ENCODE assay signal across 8 cellular contexts in the genomic region with DNA sequence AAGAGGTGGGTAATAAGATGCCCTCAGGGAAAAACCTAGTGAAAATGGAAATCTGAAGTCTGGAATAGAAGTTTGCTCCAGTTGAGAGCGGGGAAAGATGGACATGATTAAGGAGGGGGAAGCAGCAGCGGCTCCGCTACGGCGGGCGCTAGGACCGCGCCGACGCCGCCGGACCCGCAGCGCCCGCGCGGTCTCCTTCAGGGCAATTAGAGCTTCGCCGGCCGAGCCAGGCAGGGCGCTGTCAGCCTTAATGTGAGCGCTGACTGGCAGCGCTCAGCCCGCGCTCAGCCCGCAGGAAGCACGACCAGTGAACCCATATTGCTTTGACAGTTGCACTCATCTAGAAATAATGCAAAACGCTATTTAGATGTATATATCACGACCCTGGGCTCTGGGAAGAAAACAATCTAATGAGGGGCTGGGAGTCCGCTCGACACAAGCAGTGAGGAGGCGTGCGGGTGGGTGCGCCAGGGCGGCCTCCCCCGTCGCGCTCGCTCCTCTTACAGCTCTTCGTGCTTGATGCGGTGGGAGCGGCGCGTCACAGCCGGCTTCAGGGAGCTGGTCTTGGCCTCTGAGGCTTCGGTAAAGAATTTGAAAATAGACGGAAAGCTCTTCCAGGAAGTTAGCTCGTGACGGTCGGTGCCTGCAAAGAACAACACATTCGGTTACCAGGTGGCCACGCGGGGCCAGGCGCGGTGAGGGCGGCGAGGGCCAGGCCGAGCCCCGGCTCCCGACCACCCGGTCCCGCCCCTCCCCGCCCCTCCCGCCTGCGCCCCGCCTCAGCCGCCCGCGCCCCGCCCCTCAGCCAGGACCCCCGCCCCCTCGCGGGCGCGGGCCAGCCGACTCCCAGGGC. TPM values are rescaled to one million over a fixed set of nuclear protein-coding genes. Genes with fewer than 3 reads are reported as not detected.
DNase-seq lines count a peak whose midpoint lies in the region; ATAC-seq lines count a peak whose summit lies in the region.

No MANE protein-coding gene starts in this region.

- DNase-seq in CD1c-positive myeloid dendritic cell (ENCODE audit: extremely low spot score), result peak; percentile 56
- DNase-seq in NCI-H460 (ENCODE audit: extremely low read depth, low read depth), result peak; percentile 71
- DNase-seq in activated CD4-positive, alpha-beta T cell treated with anti-CD3 and anti-CD28 coated beads, Interleukin-2, amount 50 U/mL, for 1 hour, result peak; percentile 42
- DNase-seq in effector CD4-positive, alpha-beta T cell, result peak; percentile 35
- peak; percentile 83 for DNase-seq in medulla oblongata (ENCODE audit: extremely low spot score)
- peak; percentile 40 to 77 for DNase-seq in stimulated activated effector memory CD8-positive, alpha-beta T cell treated with anti-CD3 and anti-CD28 coated beads, Interleukin-12 subunit alpha, Interleukin-12 subunit beta, amount 100 ng/mL, for 72 hours (ENCODE audit: low spot score in 2 of 2)

- H3K4me1 Mint-ChIP-seq in stimulated activated effector memory CD8-positive, alpha-beta T cell treated with anti-CD3 and anti-CD28 coated beads, Interleukin-12 subunit alpha, Interleukin-12 subunit beta, amount 100 ng/mL, for 72 hours, result peaks cover 33% of the 10 kb centered on the region

- peak overlapping the region; percentile 92 for H3K27ac Mint-ChIP-seq in stimulated activated effector memory CD8-positive, alpha-beta T cell treated with anti-CD3 and anti-CD28 coated beads, Interleukin-12 subunit alpha, Interleukin-12 subunit beta, amount 100 ng/mL, for 72 hours

- H3K36me3 Mint-ChIP-seq in stimulated activated effector memory CD8-positive, alpha-beta T cell treated with anti-CD3 and anti-CD28 coated beads, Interleukin-12 subunit alpha, Interleukin-12 subunit beta, amount 100 ng/mL, for 72 hours, result no peaks in the 10 kb centered on the region

- ATAC-seq in GM19351 (IDR thresholded peaks at IDR 0.05; ENCODE audit: unreplicated experiment) (peak; percentile 98), HG03432 (IDR thresholded peaks at IDR 0.05; ENCODE audit: unreplicated experiment) (peak; percentile 99)
- peak; percentile 89 for ATAC-seq in stimulated activated effector memory CD8-positive, alpha-beta T cell treated with anti-CD3 and anti-CD28 coated beads, Interleukin-12 subunit alpha, Interleukin-12 subunit beta, amount 100 ng/mL, for 72 hours

- H3K9me3 Mint-ChIP-seq in stimulated activated effector memory CD8-positive, alpha-beta T cell treated with anti-CD3 and anti-CD28 coated beads, Interleukin-12 subunit alpha, Interleukin-12 subunit beta, amount 100 ng/mL, for 72 hours, result no peaks in the 10 kb centered on the region

- H3K4me3 Mint-ChIP-seq in stimulated activated effector memory CD8-positive, alpha-beta T cell treated with anti-CD3 and anti-CD28 coated beads, Interleukin-12 subunit alpha, Interleukin-12 subunit beta, amount 100 ng/mL, for 72 hours, result peak overlapping the region; percentile 96

RNA-seq across cellular contexts. Expression of gene NR2F1, which starts 37.7 kb away (rescaled TPM):
- total RNA-seq in NCI-H460 (2014; rRNA removed; shearing (Covaris generic)), result 17.8 and 18.4 TPM in 2 replicates
- polyA plus RNA-seq in NCI-H460 (2014; cell fraction: nucleus; rRNA removed), result 30.5 and 51.6 TPM in 2 replicates

RNA-seq across cellular contexts. Expression of gene NR2F1-AS1, which starts 39.7 kb away (rescaled TPM):
- total RNA-seq in NCI-H460 (2014; rRNA removed; shearing (Covaris generic)), result 17.0 and 17.7 TPM in 2 replicates
- polyA plus RNA-seq in NCI-H460 (2014; cell fraction: nucleus; rRNA removed), result 3.0 and 9.9 TPM in 2 replicates

Comparison
In these comparisons a context has a peak if more than half of its experiments do, and no peak if none do; other contexts are left out.
1. Peak in every context shown above with its lines: DNase-seq and ATAC-seq.